In genomic region chr12:93381976-93382437, GRCh38 we compare ENCODE assay signal across 8 cellular contexts. TPM values are rescaled to one million over a fixed set of nuclear protein-coding genes. Genes with fewer than 3 reads are reported as not detected.
A peak's percentile ranks its signal among the peaks of the same experiment; 100 is the strongest.
DNase-seq lines count a peak whose midpoint lies in the region; ATAC-seq and TF ChIP-seq lines count a peak whose summit lies in the region.
"Not testable (repeated sequence)": the region's sequence is repeated elsewhere in the genome, so short reads cannot be mapped to it uniquely, and the experiment has no call there.

No MANE protein-coding gene starts in this region.

- H3K4me3 Mint-ChIP-seq in CD8-positive, alpha-beta T cell, result peak overlapping the region; percentile 99
- H3K4me3 Mint-ChIP-seq in activated T-cell treated with anti-CD3 and anti-CD28 coated beads, Interleukin-2, amount 50 U/mL, for 72 hours, result peak overlapping the region; percentile 89 to 100
- H3K4me3 Mint-ChIP-seq in mesothelial cell of epicardium, result peak overlapping the region; percentile 100

- not testable (repeated sequence) for H3K4me3 ChIP-seq in CD8-positive, alpha-beta T cell (ENCODE audit: low read depth, low read length)
- H3K4me3 ChIP-seq in LNCaP clone FGC (ENCODE audit: low read depth, low read length) (peak overlapping the region; percentile 85; the same call in 1 of the 2 replicates), breast epithelium (peak overlapping the region in 2 of 3 donors; percentile 85 to 94), fibroblast of the aortic adventitia (ENCODE audit: low read depth, low read length) (peak overlapping the region; percentile 98), sigmoid colon (peak overlapping the region in 1 of 4 donors; percentile 77), tibial artery (peak overlapping the region; percentile 84 to 87)

- peaks cover 12% of the 10 kb centered on the region for H3K36me3 Mint-ChIP-seq in CD8-positive, alpha-beta T cell
- peaks cover 9 to 16% of the 10 kb centered on the region in 2 donors for H3K36me3 Mint-ChIP-seq in activated T-cell treated with anti-CD3 and anti-CD28 coated beads, Interleukin-2, amount 50 U/mL, for 72 hours (ENCODE audit: insufficient read depth in 2 of 2)
- not testable (repeated sequence) for H3K36me3 Mint-ChIP-seq in mesothelial cell of epicardium

- not testable (repeated sequence) for TF ChIP-seq CTCF in CD8-positive, alpha-beta T cell (IDR thresholded peaks at IDR 0.05); LNCaP clone FGC (IDR thresholded peaks at IDR 0.05; ENCODE audit: control insufficient read depth, extremely low read depth, insufficient read depth); breast epithelium (IDR thresholded peaks at IDR 0.05); fibroblast of the aortic adventitia (IDR thresholded peaks at IDR 0.05; ENCODE audit: insufficient read depth, low read length); mesothelial cell of epicardium (IDR thresholded peaks at IDR 0.05; ENCODE audit: unreplicated experiment); sigmoid colon (IDR thresholded peaks at IDR 0.05); tibial artery (IDR thresholded peaks at IDR 0.05)

- not testable (repeated sequence) for H3K27ac ChIP-seq in CD8-positive, alpha-beta T cell (ENCODE audit: low read depth, low read length)
- H3K27ac ChIP-seq in breast epithelium, result peak overlapping the region; percentile 48 to 96
- H3K27ac ChIP-seq in sigmoid colon, result peak overlapping the region in 3 of 4 donors; percentile 94 to 97 (median 96)
- peak overlapping the region; percentile 93 to 96 for H3K27ac ChIP-seq in tibial artery

- H3K27me3 ChIP-seq in CD8-positive, alpha-beta T cell (ENCODE audit: insufficient read depth, low read length); breast epithelium; sigmoid colon; tibial artery: not testable (repeated sequence)

- WGBS in sigmoid colon, 2 donors, result 89 to 90% methylated on average over 5 of the region's 5 CpGs

- peaks cover 58% of the 10 kb centered on the region for H3K4me1 Mint-ChIP-seq in CD8-positive, alpha-beta T cell (ENCODE audit: low read depth)
- peaks cover 60% of the 10 kb centered on the region for H3K4me1 Mint-ChIP-seq in activated T-cell treated with anti-CD3 and anti-CD28 coated beads, Interleukin-2, amount 50 U/mL, for 72 hours (ENCODE audit: low read depth)
- peaks cover 29% of the 10 kb centered on the region for H3K4me1 Mint-ChIP-seq in mesothelial cell of epicardium

- intact Hi-C loops in CD8-positive, alpha-beta T cell (cut with DNase I, micrococcal nuclease); breast epithelium (cut with DNase I; ENCODE audit: low total_unique reads): not testable (repeated sequence)
- intact Hi-C loops in sigmoid colon (cut with DNase I) (loop anchor here (5.0 kb wide), 1 partner anchor 395 kb away; no protein-coding TSS in a partner anchor), tibial artery (cut with DNase I; ENCODE audit: low total_unique reads) (loop anchor here (10.0 kb wide), 1 partner anchor 257 kb away; no protein-coding TSS in a partner anchor)

- not testable (repeated sequence) for DNase-seq in CD8-positive, alpha-beta T cell; LNCaP clone FGC (ENCODE audit: low read depth); activated T-cell treated with anti-CD3 and anti-CD28 coated beads, Interleukin-2, amount 50 U/mL, for 72 hours; breast epithelium (ENCODE audit: low spot score in 2 of 2); fibroblast of the aortic adventitia (ENCODE audit: low read depth); mesothelial cell of epicardium (ENCODE audit: low spot score in 2 of 2, unreplicated experiment in 2 of 2); sigmoid colon; tibial artery

- not testable (repeated sequence) for ATAC-seq in CD8-positive, alpha-beta T cell; activated T-cell treated with anti-CD3 and anti-CD28 coated beads, Interleukin-2, amount 50 U/mL, for 72 hours (replicated peaks in 1 of 2)

- H3K27me3 Mint-ChIP-seq in CD8-positive, alpha-beta T cell (ENCODE audit: low read depth); activated T-cell treated with anti-CD3 and anti-CD28 coated beads, Interleukin-2, amount 50 U/mL, for 72 hours (ENCODE audit: low read depth); mesothelial cell of epicardium (ENCODE audit: low read depth): not testable (repeated sequence)

- H3K36me3 ChIP-seq in CD8-positive, alpha-beta T cell (ENCODE audit: insufficient read depth, low read length); breast epithelium; sigmoid colon; tibial artery: not testable (repeated sequence)

- not testable (repeated sequence) for H3K9me3 Mint-ChIP-seq in CD8-positive, alpha-beta T cell; activated T-cell treated with anti-CD3 and anti-CD28 coated beads, Interleukin-2, amount 50 U/mL, for 72 hours; mesothelial cell of epicardium

- POLR2A ChIA-PET in CD8-positive, alpha-beta T cell (lab: Charles Lee), result interaction anchor here (1.2 kb wide), 1 partner anchor 453 kb away, joined by 4 read pairs; the partner anchor contains the start of gene EEA1

- H3K27ac Mint-ChIP-seq in CD8-positive, alpha-beta T cell; activated T-cell treated with anti-CD3 and anti-CD28 coated beads, Interleukin-2, amount 50 U/mL, for 72 hours; mesothelial cell of epicardium: not testable (repeated sequence)

- H3K4me1 ChIP-seq in CD8-positive, alpha-beta T cell (ENCODE audit: insufficient read depth, low read length), result peaks cover 34% of the 10 kb centered on the region
- H3K4me1 ChIP-seq in breast epithelium, result not testable (repeated sequence)
- H3K4me1 ChIP-seq in sigmoid colon (peaks cover 4 to 58% (median 33%) of the 10 kb centered on the region in 4 donors), tibial artery (peaks cover 0 to 65% (median 20%) of the 10 kb centered on the region in 4 donors)

- H3K9me3 ChIP-seq in CD8-positive, alpha-beta T cell (ENCODE audit: low read length); breast epithelium; sigmoid colon; tibial artery: not testable (repeated sequence)

- not testable (repeated sequence) for TF ChIP-seq POLR2A in breast epithelium (IDR thresholded peaks at IDR 0.05); sigmoid colon (IDR thresholded peaks at IDR 0.05)

- CTCF ChIA-PET in CD8-positive, alpha-beta T cell (lab: Charles Lee), result interaction anchor here (1.0 to 6.0 kb wide), 6 partner anchors 15 to 596 kb away, joined by 3 to 38 read pairs (median 8); no protein-coding TSS in a partner anchor

- TF ChIP-seq EP300 in sigmoid colon (IDR thresholded peaks at IDR 0.05), result not testable (repeated sequence)

RNA-seq across cellular contexts. Expression of gene NUDT4, which starts 4.3 kb away (rescaled TPM):
- 100 to 1,000 TPM in 1 of 2 experiments, 10 to 100 TPM in 1; 98.7 to 102 TPM for total RNA-seq in CD8-positive, alpha-beta T cell
- 10 to 100 TPM; 72.0 to 93.4 TPM for total RNA-seq in activated T-cell treated with anti-CD3 and anti-CD28 coated beads, Interleukin-2, amount 50 U/mL, for 72 hours
- total RNA-seq in breast epithelium (10 to 100 TPM; 51.1 to 94.3 (median 72.4) TPM), fibroblast of the aortic adventitia (ENCODE audit: low replicate concordance) (104 and 185 TPM in 2 replicates), mesothelial cell of epicardium (41.0 to 48.0 TPM (median 44.4 TPM) in 3 replicates), sigmoid colon (10 to 100 TPM; 45.7 to 50.8 (median 48.3) TPM)
- polyA plus RNA-seq in sigmoid colon, result 10 to 100 TPM; 46.0 to 83.7 (median 67.9) TPM

RNA-seq across cellular contexts. Expression of gene UBE2N, which starts 59.7 kb away (rescaled TPM):
- 10 to 100 TPM; 89.5 to 93.6 TPM for total RNA-seq in CD8-positive, alpha-beta T cell
- total RNA-seq in activated T-cell treated with anti-CD3 and anti-CD28 coated beads, Interleukin-2, amount 50 U/mL, for 72 hours, result 100 to 1,000 TPM; 116 to 125 TPM
- total RNA-seq in breast epithelium, result 10 to 100 TPM; 23.0 to 47.7 (median 43.3) TPM
- 18.6 and 63.5 TPM in 2 replicates for total RNA-seq in fibroblast of the aortic adventitia (ENCODE audit: low replicate concordance)
- 86.5 to 92.8 TPM (median 90.6 TPM) in 3 replicates for total RNA-seq in mesothelial cell of epicardium
- total RNA-seq in sigmoid colon, result 10 to 100 TPM; 23.0 to 28.0 (median 23.9) TPM
- 100 to 1,000 TPM in 1 of 3 donors, 10 to 100 TPM in 2; 79.3 to 102 (median 87.4) TPM for polyA plus RNA-seq in sigmoid colon
